Comparison of ENCODE assay signal across 9 cellular contexts in genomic region chr10:3226960-3227724, GRCh38. TPM values are rescaled to one million over a fixed set of nuclear protein-coding genes. Genes with fewer than 3 reads are reported as not detected.
A peak's percentile ranks its signal among the peaks of the same experiment; 100 is the strongest.
DNase-seq lines count a peak whose midpoint lies in the region; ATAC-seq and TF ChIP-seq lines count a peak whose summit lies in the region.
"Had no signal": no experiment of that assay in that cellular context is flagged by ENCODE, and none has a peak within 500 bp of the region (broad histone marks: within the 10 kb centered on the region; RNA-seq: fewer than 3 reads in every experiment).

No MANE protein-coding gene starts in this region.

- H3K4me1 ChIP-seq in uterus = no peaks in the 10 kb centered on the region
- H3K4me1 ChIP-seq in naive thymus-derived CD4-positive, alpha-beta T cell (ENCODE audit: control insufficient read depth in 2 of 2, insufficient read depth in 2 of 2, low read length in 2 of 2) = peaks cover 0 to 25% of the 10 kb centered on the region in 2 donors

- no peaks in the 10 kb centered on the region for H3K9me3 ChIP-seq in T-helper 17 cell (ENCODE audit: control insufficient read depth, low read length, poor library complexity, severe bottlenecking)
- H3K9me3 ChIP-seq in uterus = no peaks in the 10 kb centered on the region
- H3K9me3 ChIP-seq in naive thymus-derived CD4-positive, alpha-beta T cell (ENCODE audit: control insufficient read depth in 2 of 3, low read length in 3 of 3) = no peaks in the 10 kb centered on the region

- TF ChIP-seq CTCF in fibroblast of villous mesenchyme (IDR thresholded peaks at IDR 0.05; ENCODE audit: insufficient read depth, low read depth, low read length) = no peak
- TF ChIP-seq CTCF in uterus (IDR thresholded peaks at IDR 0.05) = no peak

- H3K27ac ChIP-seq in uterus = peak overlapping the region; percentile 36 to 56
- H3K27ac ChIP-seq in naive thymus-derived CD4-positive, alpha-beta T cell (ENCODE audit: low read depth, low read length) = no peak overlapping the region

- H3K36me3 ChIP-seq in uterus = no peaks in the 10 kb centered on the region
- no peaks in the 10 kb centered on the region for H3K36me3 ChIP-seq in naive thymus-derived CD4-positive, alpha-beta T cell (ENCODE audit: control insufficient read depth in 2 of 3, insufficient read depth in 3 of 3, low read length in 3 of 3)

- intact Hi-C loops in uterus (cut with DNase I; ENCODE audit: low total_unique reads) = no loop called here
- intact Hi-C loops in naive thymus-derived CD4-positive, alpha-beta T cell (cut with micrococcal nuclease) = loop anchor here in 1 of 2 donors (1.0 to 5.0 kb wide), 3 partner anchors 30 to 905 kb away; no protein-coding TSS in a partner anchor

- no peak for TF ChIP-seq POLR2A in uterus (IDR thresholded peaks at IDR 0.05)

- CTCF ChIA-PET in naive thymus-derived CD4-positive, alpha-beta T cell (lab: Charles Lee) = no interaction called here

- peaks cover 23% of the 10 kb centered on the region for H3K4me1 Mint-ChIP-seq in T-helper 17 cell
- peaks cover 6 to 14% (median 8%) of the 10 kb centered on the region in 7 donors for H3K4me1 Mint-ChIP-seq in naive thymus-derived CD4-positive, alpha-beta T cell

- peak overlapping the region; percentile 73 for H3K4me3 Mint-ChIP-seq in T-helper 17 cell
- no peak overlapping the region for H3K4me3 Mint-ChIP-seq in naive thymus-derived CD4-positive, alpha-beta T cell

- ATAC-seq in T-helper 17 cell = no peak
- ATAC-seq in HG02938 (IDR thresholded peaks at IDR 0.05; ENCODE audit: unreplicated experiment) = no peak
- ATAC-seq in GM21528 (IDR thresholded peaks at IDR 0.05; ENCODE audit: low FRiP score, unreplicated experiment) = no peak
- no peak for ATAC-seq in naive thymus-derived CD4-positive, alpha-beta T cell

- H3K4me3 ChIP-seq in fibroblast of villous mesenchyme (ENCODE audit: low read depth, low read length) (no peak overlapping the region), uterus (no peak overlapping the region)
- H3K4me3 ChIP-seq in naive thymus-derived CD4-positive, alpha-beta T cell (ENCODE audit: low read length) = no peak overlapping the region

- H3K36me3 Mint-ChIP-seq in T-helper 17 cell (ENCODE audit: low read depth) = no peaks in the 10 kb centered on the region
- no peaks in the 10 kb centered on the region for H3K36me3 Mint-ChIP-seq in naive thymus-derived CD4-positive, alpha-beta T cell

- peak; percentile 27 for DNase-seq in stimulated activated CD4-positive, alpha-beta T cell treated with anti-CD3 and anti-CD28 coated beads, Interleukin-1b, Interleukin-23, amount 100 ng/mL, for 48 hours
- DNase-seq in stimulated activated CD4-positive, alpha-beta T cell treated with anti-CD3 and anti-CD28 coated beads, Interleukin-15, amount 100 ng/mL, for 24 hours = no peak
- DNase-seq in T-helper 17 cell (no peak), fibroblast of villous mesenchyme (ENCODE audit: low read depth) (peak; percentile 73), uterus (no peak)
- no peak for DNase-seq in naive thymus-derived CD4-positive, alpha-beta T cell
- DNase-seq: DMS 273 treated with DMSO at 0.1 percent for 48 hours had no signal

- H3K27me3 ChIP-seq in uterus = no peaks in the 10 kb centered on the region
- no peaks in the 10 kb centered on the region for H3K27me3 ChIP-seq in naive thymus-derived CD4-positive, alpha-beta T cell (ENCODE audit: control insufficient read depth in 2 of 2, insufficient read depth in 2 of 2, low read length in 2 of 2)

- no peaks in the 10 kb centered on the region for H3K9me3 Mint-ChIP-seq in naive thymus-derived CD4-positive, alpha-beta T cell

- H3K27ac Mint-ChIP-seq in T-helper 17 cell = no peak overlapping the region
- peak overlapping the region in 1 of 9 donors; percentile 23 for H3K27ac Mint-ChIP-seq in naive thymus-derived CD4-positive, alpha-beta T cell

- POLR2A ChIA-PET in naive thymus-derived CD4-positive, alpha-beta T cell (lab: Charles Lee) = no interaction called here

- H3K27me3 Mint-ChIP-seq in T-helper 17 cell = peaks cover 5% of the 10 kb centered on the region
- peaks cover 0 to 31% (median 0%) of the 10 kb centered on the region in 5 donors for H3K27me3 Mint-ChIP-seq in naive thymus-derived CD4-positive, alpha-beta T cell

RNA-seq across cellular contexts. Expression of gene PITRM1, which starts 54.6 kb away (rescaled TPM):
- total RNA-seq in T-helper 17 cell = 10 to 100 TPM; 61.3 to 79.1 TPM
- 84.6 and 88.3 TPM in 2 replicates for total RNA-seq in fibroblast of villous mesenchyme
- total RNA-seq in uterus = 10 to 100 TPM; 37.4 to 100.0 (median 51.4) TPM
- 10 to 100 TPM; 56.5 to 90.8 (median 85.4) TPM for total RNA-seq in naive thymus-derived CD4-positive, alpha-beta T cell
- 10 to 100 TPM; 35.1 to 56.0 TPM for polyA plus RNA-seq in naive thymus-derived CD4-positive, alpha-beta T cell

Comparison
In these comparisons a context has a peak if more than half of its experiments do, and no peak if none do; other contexts are left out.
1. DNase-seq: peak in stimulated activated CD4-positive, alpha-beta T cell treated with anti-CD3 and anti-CD28 coated beads, Interleukin-1b, Interleukin-23, amount 100 ng/mL, for 48 hours (single experiment) and fibroblast of villous mesenchyme (single experiment); none in stimulated activated CD4-positive, alpha-beta T cell treated with anti-CD3 and anti-CD28 coated beads, Interleukin-15, amount 100 ng/mL, for 24 hours (single experiment), T-helper 17 cell (0 of 3), uterus (0 of 2) and naive thymus-derived CD4-positive, alpha-beta T cell (0 of 9).